In the genomic region with DNA sequence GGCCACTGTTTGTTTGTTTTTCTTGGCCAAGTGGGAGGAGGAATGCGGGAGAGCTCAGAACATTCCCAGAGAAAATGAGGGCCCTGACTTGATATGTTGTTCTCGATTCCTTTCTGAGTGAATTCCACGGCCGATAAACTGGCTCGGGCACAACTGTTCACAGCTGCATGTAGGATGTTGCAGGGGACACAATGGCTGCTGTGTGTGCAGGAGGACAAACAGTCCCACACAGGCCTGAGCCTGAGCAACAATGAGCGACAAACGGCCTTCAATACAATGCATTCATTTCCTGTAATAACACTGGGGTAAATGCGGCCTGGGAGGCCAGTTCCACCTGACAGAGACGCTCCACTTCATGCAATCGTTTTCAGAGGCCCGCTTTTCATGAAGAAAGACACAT, we compare ENCODE assay signal across 1 cellular context.
TF ChIP-seq lines count a peak whose summit lies in the region.

No MANE protein-coding gene starts in this region.

TF ChIP-seq in GM23338, 12 proteins besides CTCF, POLR2A, EP300 and RAD21 (continued from another document):
- TF ChIP-seq, protein P1, sequence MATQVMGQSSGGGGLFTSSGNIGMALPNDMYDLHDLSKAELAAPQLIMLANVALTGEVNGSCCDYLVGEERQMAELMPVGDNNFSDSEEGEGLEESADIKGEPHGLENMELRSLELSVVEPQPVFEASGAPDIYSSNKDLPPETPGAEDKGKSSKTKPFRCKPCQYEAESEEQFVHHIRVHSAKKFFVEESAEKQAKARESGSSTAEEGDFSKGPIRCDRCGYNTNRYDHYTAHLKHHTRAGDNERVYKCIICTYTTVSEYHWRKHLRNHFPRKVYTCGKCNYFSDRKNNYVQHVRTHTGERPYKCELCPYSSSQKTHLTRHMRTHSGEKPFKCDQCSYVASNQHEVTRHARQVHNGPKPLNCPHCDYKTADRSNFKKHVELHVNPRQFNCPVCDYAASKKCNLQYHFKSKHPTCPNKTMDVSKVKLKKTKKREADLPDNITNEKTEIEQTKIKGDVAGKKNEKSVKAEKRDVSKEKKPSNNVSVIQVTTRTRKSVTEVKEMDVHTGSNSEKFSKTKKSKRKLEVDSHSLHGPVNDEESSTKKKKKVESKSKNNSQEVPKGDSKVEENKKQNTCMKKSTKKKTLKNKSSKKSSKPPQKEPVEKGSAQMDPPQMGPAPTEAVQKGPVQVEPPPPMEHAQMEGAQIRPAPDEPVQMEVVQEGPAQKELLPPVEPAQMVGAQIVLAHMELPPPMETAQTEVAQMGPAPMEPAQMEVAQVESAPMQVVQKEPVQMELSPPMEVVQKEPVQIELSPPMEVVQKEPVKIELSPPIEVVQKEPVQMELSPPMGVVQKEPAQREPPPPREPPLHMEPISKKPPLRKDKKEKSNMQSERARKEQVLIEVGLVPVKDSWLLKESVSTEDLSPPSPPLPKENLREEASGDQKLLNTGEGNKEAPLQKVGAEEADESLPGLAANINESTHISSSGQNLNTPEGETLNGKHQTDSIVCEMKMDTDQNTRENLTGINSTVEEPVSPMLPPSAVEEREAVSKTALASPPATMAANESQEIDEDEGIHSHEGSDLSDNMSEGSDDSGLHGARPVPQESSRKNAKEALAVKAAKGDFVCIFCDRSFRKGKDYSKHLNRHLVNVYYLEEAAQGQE (IDR thresholded peaks at IDR 0.05; ENCODE audit: unreplicated experiment), result no peak
